In genomic region chr21:43718872-43719747, GRCh38 we compare ENCODE assay signal across 1 cellular context.
A peak's percentile ranks its signal among the peaks of the same experiment; 100 is the strongest.
TF ChIP-seq lines count a peak whose summit lies in the region.

Gene PDXK, plus strand, starts transcription at chr21:43719129. Its CDS starts 166 bp downstream, at chr21:43719295.

TF ChIP-seq in K562, 482 proteins besides CTCF, POLR2A, EP300 and RAD21 (continued from another document):
- TF ChIP-seq MGA (IDR thresholded peaks at IDR 0.05) (no peak; the same call in 1 of the 2 replicates), GATAD2B (IDR thresholded peaks at IDR 0.05; ENCODE audit: borderline replicate concordance) (peak; percentile 96), SMAD2 (IDR thresholded peaks at IDR 0.05; ENCODE audit: low read depth, low read length) (no peak), SRSF3 (IDR thresholded peaks at IDR 0.05; ENCODE audit: insufficient read depth, low read length) (peak; percentile 75; the same call in 1 of the 2 replicates), MAFK (IDR thresholded peaks at IDR 0.05; ENCODE audit: low read length) (peak; percentile 67), ZBTB1 (CRISPR knock-in tag; IDR thresholded peaks at IDR 0.05; ENCODE audit: borderline replicate concordance, low read depth) (peak; percentile 63; the same call in 1 of the 2 replicates), SRF (CRISPR knock-in tag; IDR thresholded peaks at IDR 0.05) (peak in 1 of 2 experiments; percentile 38; a peak in 1 of 4 replicates), NFRKB (IDR thresholded peaks at IDR 0.05; ENCODE audit: low read depth) (no peak), XRCC3 (IDR thresholded peaks at IDR 0.05) (no peak), L3MBTL2 (IDR thresholded peaks at IDR 0.05) (peak; percentile 20), XRCC5 (IDR thresholded peaks at IDR 0.05; ENCODE audit: low read depth, low read length) (no peak), FUS (optimal IDR thresholded peaks at IDR 0.05; ENCODE audit: low read depth, low read length) (peak; percentile 28), ZBTB7A (IDR thresholded peaks at IDR 0.05; ENCODE audit: borderline replicate concordance, control insufficient read depth, low read depth, low read length) (peak; percentile 79; the same call in 1 of the 2 replicates), POLR2B (IDR thresholded peaks at IDR 0.05; ENCODE audit: low read depth, partially characterized antibody) (peak; percentile 47), TFAP4 (CRISPR knock-in tag; IDR thresholded peaks at IDR 0.05; ENCODE audit: borderline replicate concordance) (peak; percentile 45), PKNOX1 (IDR thresholded peaks at IDR 0.05) (no peak), STAT6 (CRISPR knock-in tag; IDR thresholded peaks at IDR 0.05) (peak; percentile 91; the same call in 1 of the 2 replicates), NR2C2 (CRISPR knock-in tag; IDR thresholded peaks at IDR 0.05) (no peak), NR2C2 (tag; IDR thresholded peaks at IDR 0.05) (peak; percentile 88), CSDE1 (IDR thresholded peaks at IDR 0.05) (no peak), GABPA (tag; conservative IDR thresholded peaks at IDR 0.05; ENCODE audit: low read depth) (peak; percentile 59; the same call in 1 of the 2 replicates), FOXK1 (CRISPR knock-in tag; IDR thresholded peaks at IDR 0.05; ENCODE audit: borderline replicate concordance) (peak; percentile 13; the same call in 1 of the 2 replicates), ATF1 (CRISPR knock-in tag; IDR thresholded peaks at IDR 0.05) (peak; percentile 47; the same call in 1 of the 2 replicates), ATF1 (tag; IDR thresholded peaks at IDR 0.05) (peak; percentile 89), TGIF2 (CRISPR knock-in tag; IDR thresholded peaks at IDR 0.05) (peak; percentile 46; the same call in 1 of the 2 replicates)
TF ChIP-seq in K562: peak in this region for 114.
